Comparison of ENCODE assay signal across 8 cellular contexts in the genomic region with DNA sequence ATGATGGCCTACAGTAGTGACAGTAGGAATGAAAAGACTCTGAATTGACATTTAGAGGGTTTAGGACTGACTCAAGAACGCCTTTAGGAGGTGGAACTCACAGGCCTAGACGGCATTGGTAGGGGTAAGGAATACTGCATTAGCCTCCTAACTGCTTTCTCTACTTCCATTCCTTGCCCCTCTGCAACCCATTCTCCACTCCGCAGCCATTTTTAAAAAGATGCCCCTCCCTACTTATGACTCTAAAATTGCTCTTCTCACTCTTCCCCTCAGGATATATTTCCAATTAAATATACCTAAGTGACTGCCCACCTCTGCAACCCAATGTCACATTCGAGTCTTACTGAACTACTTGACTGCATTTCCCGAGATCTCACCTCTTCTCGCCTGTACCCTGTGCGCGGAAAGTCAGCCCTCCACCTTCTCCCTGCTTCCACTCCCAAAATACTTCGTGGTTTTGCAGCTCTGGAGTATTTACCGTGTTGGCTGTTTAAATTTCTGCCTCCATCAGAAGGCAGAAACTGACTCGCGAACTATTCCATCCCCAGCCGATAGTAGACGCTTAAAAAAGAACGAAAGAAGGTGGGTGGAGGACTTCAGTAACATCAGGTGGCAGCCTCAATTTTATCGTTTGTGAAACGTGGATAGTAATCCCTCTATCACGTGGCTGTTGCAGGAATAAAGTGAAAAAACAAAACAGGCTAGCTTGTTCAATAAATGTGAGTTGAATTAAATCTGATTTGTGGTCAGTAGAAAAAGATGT. TPM values are rescaled to one million over a fixed set of nuclear protein-coding genes. Genes with fewer than 3 reads are reported as not detected.
A peak's percentile ranks its signal among the peaks of the same experiment; 100 is the strongest.
DNase-seq lines count a peak whose midpoint lies in the region; ATAC-seq and TF ChIP-seq lines count a peak whose summit lies in the region.

No MANE protein-coding gene starts in this region.

- peak; percentile 12 for DNase-seq in AG08395 (ENCODE audit: low spot score)
- peak; percentile 8 for DNase-seq in GM19238 (ENCODE audit: insufficient read length, low spot score)
- peak in 1 of 2 experiments; percentile 23 for DNase-seq in SJCRH30
- DNase-seq in choroid plexus epithelial cell (ENCODE audit: low read depth), result peak; percentile 54
- peak; percentile 42 for DNase-seq in medulla oblongata (ENCODE audit: extremely low spot score)
- no peak for DNase-seq in upper lobe of left lung
- DNase-seq in COLO829 (ENCODE audit: low spot score), result no peak

- ATAC-seq in upper lobe of left lung (ENCODE audit: low FRiP score in 2 of 2), result no peak
- no peak for ATAC-seq in GM18502 (IDR thresholded peaks at IDR 0.05; ENCODE audit: poor library complexity, unreplicated experiment)

- TF ChIP-seq EP300 in upper lobe of left lung (IDR thresholded peaks at IDR 0.05), result no peak

- H3K27me3 ChIP-seq in SJCRH30 (no peaks in the 10 kb centered on the region), upper lobe of left lung (no peaks in the 10 kb centered on the region)

- peak overlapping the region; percentile 88 for H3K4me3 ChIP-seq in SJCRH30
- H3K4me3 ChIP-seq in choroid plexus epithelial cell (ENCODE audit: low read depth, low read length), result peak overlapping the region; percentile 89
- H3K4me3 ChIP-seq in upper lobe of left lung, result peak overlapping the region; percentile 75 to 100 (median 95)

- peaks cover 31% of the 10 kb centered on the region for H3K36me3 ChIP-seq in SJCRH30
- H3K36me3 ChIP-seq in upper lobe of left lung, result peaks cover 0 to 11% (median 0%) of the 10 kb centered on the region in 4 donors

- TF ChIP-seq CTCF in choroid plexus epithelial cell (conservative IDR thresholded peaks at IDR 0.05; ENCODE audit: low read depth, low read length) (peak; percentile 13), upper lobe of left lung (IDR thresholded peaks at IDR 0.05) (no peak)

- no peak for TF ChIP-seq POLR2A in upper lobe of left lung (IDR thresholded peaks at IDR 0.05)

- 5 to 8% methylated on average over 18 of the region's 18 CpGs for WGBS in upper lobe of left lung, 2 donors

- H3K4me1 ChIP-seq in SJCRH30, result peaks cover 14% of the 10 kb centered on the region
- H3K4me1 ChIP-seq in upper lobe of left lung, result peaks cover 39 to 48% (median 41%) of the 10 kb centered on the region in 4 donors

- H3K27ac ChIP-seq in SJCRH30, result peak overlapping the region; percentile 94
- peak overlapping the region; percentile 93 to 99 (median 94) for H3K27ac ChIP-seq in upper lobe of left lung

- H3K9me3 ChIP-seq in SJCRH30 (replicated peaks) (no peaks in the 10 kb centered on the region), upper lobe of left lung (no peaks in the 10 kb centered on the region)

RNA-seq across cellular contexts. Expression of a gene that starts 1.1 kb away (rescaled TPM):
- total RNA-seq in SJCRH30 (2014; rRNA removed; shearing (Covaris generic)), result 2,043 and 2,077 TPM in 2 replicates
- 100 to 1,000 TPM; 309 to 564 (median 516) TPM for total RNA-seq in upper lobe of left lung

RNA-seq across cellular contexts. Expression of a gene that starts 22.9 kb away (rescaled TPM):
- total RNA-seq in SJCRH30 (2014; rRNA removed; shearing (Covaris generic)), result 104 TPM in 2 replicates
- 10 to 100 TPM; 18.2 to 50.3 (median 29.1) TPM for total RNA-seq in upper lobe of left lung

RNA-seq across cellular contexts. Expression of a gene that starts 58.9 kb away (rescaled TPM):
- total RNA-seq in SJCRH30 (2014; rRNA removed; shearing (Covaris generic)), result 0.12 and 0.23 TPM in 2 replicates
- total RNA-seq in upper lobe of left lung, result not detected

Comparison
In these comparisons a context has a peak if more than half of its experiments do, and no peak if none do; other contexts are left out.
1. DNase-seq: peak in AG08395 (single experiment), GM19238 (single experiment), choroid plexus epithelial cell (single experiment) and medulla oblongata (single experiment); none in upper lobe of left lung (0 of 2) and COLO829 (single experiment).
2. Peak in every context shown above with its lines, with median percentiles within 50 percentile points of each other: H3K4me3 ChIP-seq.